Comparison of ENCODE assay signal across 15 cellular contexts in the genomic region with DNA sequence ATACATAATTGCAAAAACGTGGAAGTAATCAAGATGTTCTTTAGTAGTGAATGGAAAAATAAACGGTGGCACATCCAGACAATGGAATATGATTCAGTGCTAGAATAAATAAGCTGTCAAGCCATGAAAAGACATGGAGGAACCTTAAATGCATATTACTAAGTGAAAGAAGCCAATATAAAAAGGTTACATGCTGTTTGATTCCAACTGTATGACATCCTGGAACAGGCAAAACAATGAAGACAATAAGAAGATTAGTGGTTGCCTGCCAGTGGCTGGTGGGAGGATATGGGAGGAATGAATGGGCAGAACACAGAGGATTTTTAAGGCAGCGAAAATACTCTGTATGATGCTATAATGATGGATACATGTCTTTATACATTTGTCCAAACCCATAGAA.
DNase-seq lines count a peak whose midpoint lies in the region; TF ChIP-seq lines count a peak whose summit lies in the region.
"Had no signal": no experiment of that assay in that cellular context is flagged by ENCODE, and none has a peak within 500 bp of the region (broad histone marks: within the 10 kb centered on the region; RNA-seq: fewer than 3 reads in every experiment).

No MANE protein-coding gene starts in this region.

- H3K36me3 ChIP-seq in HAP-1 (replicated peaks) = no peaks in the 10 kb centered on the region
- H3K36me3 ChIP-seq: BLaER1 treated with 17β-estradiol and CSF1 and Interleukin-3, amounts not matched to agents 10 nM and 100 nM had no signal

- no peaks in the 10 kb centered on the region for H3K27me3 Mint-ChIP-seq in nephron progenitor cell (ENCODE audit: low read depth, poor library complexity)

- H3K36me3 Mint-ChIP-seq in nephron progenitor cell (ENCODE audit: low read depth) = no peaks in the 10 kb centered on the region

- H3K27me3 ChIP-seq in HAP-1 (ENCODE audit: low read depth) = no peaks in the 10 kb centered on the region
- H3K27me3 ChIP-seq: BLaER1 treated with 17β-estradiol and CSF1 and Interleukin-3, amounts not matched to agents 10 nM and 100 nM had no signal

- no peak for TF ChIP-seq CTCF in nephron progenitor cell (IDR thresholded peaks at IDR 0.05)

- H3K27ac Mint-ChIP-seq in nephron progenitor cell = peak overlapping the region; percentile 41
- H3K27ac Mint-ChIP-seq: CD4-positive, CD25-positive, alpha-beta regulatory T cell; GM23338 had no signal

- H3K4me3 ChIP-seq in HAP-1 = no peak overlapping the region
- H3K4me3 ChIP-seq: BLaER1 treated with 17β-estradiol and CSF1 and Interleukin-3, amounts not matched to agents 10 nM and 100 nM; GM23338 had no signal

- H3K4me1 Mint-ChIP-seq in nephron progenitor cell = no peaks in the 10 kb centered on the region
- H3K4me1 Mint-ChIP-seq: CD4-positive, CD25-positive, alpha-beta regulatory T cell; GM23338 had no signal

- in situ Hi-C loops in HAP-1 (cut with MboI; ENCODE audit: low sequenced_read_pairs) = no loop called here

- DNase-seq in NCI-H146 (lab: John Stamatoyannopoulos, UW) (peak; percentile 3), NCI-H146 treated with DMSO at 0.1 percent for 48 hours (lab: John Stamatoyannopoulos, UW; ENCODE audit: unreplicated experiment) (no peak), HAP-1 (ENCODE audit: low spot score in 2 of 2) (peak; percentile 68 to 86), fibroblast of gingiva (ENCODE audit: low read depth) (peak; percentile 27), nephron progenitor cell (no peak), germinal center (ENCODE audit: low spot score) (no peak), COLO668 (lab: John Stamatoyannopoulos, UW; ENCODE audit: unreplicated experiment) (no peak)
- DNase-seq in stimulated activated CD4-positive, alpha-beta T cell treated with anti-CD3 and anti-CD28 coated beads, Interleukin-1b, Interleukin-23, amount 100 ng/mL, for 48 hours = no peak
- DNase-seq: AML-193; CD4-positive, CD25-positive, alpha-beta regulatory T cell; DMS79; EL; H7 had no signal

- H3K9me3 Mint-ChIP-seq in nephron progenitor cell = peaks cover 12% of the 10 kb centered on the region
- H3K9me3 Mint-ChIP-seq: GM23338 had no signal

- H3K9me3 ChIP-seq in HAP-1 = no peaks in the 10 kb centered on the region

- no peak overlapping the region for H3K4me3 Mint-ChIP-seq in nephron progenitor cell
- H3K4me3 Mint-ChIP-seq: CD4-positive, CD25-positive, alpha-beta regulatory T cell; GM23338 had no signal

- peaks cover 12% of the 10 kb centered on the region for H3K4me1 ChIP-seq in HAP-1
- H3K4me1 ChIP-seq: BLaER1 treated with 17β-estradiol and CSF1 and Interleukin-3, amounts not matched to agents 10 nM and 100 nM had no signal

Comparison
In these comparisons a context has a peak if more than half of its experiments do, and no peak if none do; other contexts are left out.
1. DNase-seq: peak in NCI-H146 (single experiment), HAP-1 (2 of 2) and fibroblast of gingiva (single experiment); none in NCI-H146 treated with DMSO at 0.1 percent for 48 hours (single experiment), nephron progenitor cell (single experiment), stimulated activated CD4-positive, alpha-beta T cell treated with anti-CD3 and anti-CD28 coated beads, Interleukin-1b, Interleukin-23, amount 100 ng/mL, for 48 hours (single experiment), germinal center (single experiment) and COLO668 (single experiment).